Comparison of ENCODE assay signal across 1 cellular context in the genomic region with DNA sequence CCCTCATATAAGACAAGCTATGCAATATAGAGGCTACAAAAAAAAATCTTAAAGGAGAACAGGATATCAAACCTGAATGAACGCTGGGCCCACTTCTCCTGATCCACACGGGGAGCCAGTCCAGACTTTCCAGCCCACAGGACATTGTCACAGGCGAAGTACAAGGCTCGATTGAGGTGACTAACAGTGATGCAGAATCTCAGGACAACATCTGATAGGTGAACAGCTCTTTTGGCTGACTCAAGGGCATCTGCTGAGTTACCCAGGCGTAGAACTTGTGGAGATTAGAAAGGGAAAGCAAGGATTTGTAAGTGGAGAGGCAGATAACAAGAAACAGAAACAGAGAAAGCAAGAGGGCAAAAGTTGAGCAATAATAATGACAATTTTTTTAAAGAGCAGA.
TF ChIP-seq lines count a peak whose summit lies in the region.

No MANE protein-coding gene starts in this region.

TF ChIP-seq in WTC11, 78 proteins besides CTCF, POLR2A, EP300 and RAD21 (continued from another document):
- no peak for TF ChIP-seq SP1 (CRISPR knock-in tag; conservative IDR thresholded peaks at IDR 0.05)
